Comparison of ENCODE assay signal across 1 cellular context in the genomic region with DNA sequence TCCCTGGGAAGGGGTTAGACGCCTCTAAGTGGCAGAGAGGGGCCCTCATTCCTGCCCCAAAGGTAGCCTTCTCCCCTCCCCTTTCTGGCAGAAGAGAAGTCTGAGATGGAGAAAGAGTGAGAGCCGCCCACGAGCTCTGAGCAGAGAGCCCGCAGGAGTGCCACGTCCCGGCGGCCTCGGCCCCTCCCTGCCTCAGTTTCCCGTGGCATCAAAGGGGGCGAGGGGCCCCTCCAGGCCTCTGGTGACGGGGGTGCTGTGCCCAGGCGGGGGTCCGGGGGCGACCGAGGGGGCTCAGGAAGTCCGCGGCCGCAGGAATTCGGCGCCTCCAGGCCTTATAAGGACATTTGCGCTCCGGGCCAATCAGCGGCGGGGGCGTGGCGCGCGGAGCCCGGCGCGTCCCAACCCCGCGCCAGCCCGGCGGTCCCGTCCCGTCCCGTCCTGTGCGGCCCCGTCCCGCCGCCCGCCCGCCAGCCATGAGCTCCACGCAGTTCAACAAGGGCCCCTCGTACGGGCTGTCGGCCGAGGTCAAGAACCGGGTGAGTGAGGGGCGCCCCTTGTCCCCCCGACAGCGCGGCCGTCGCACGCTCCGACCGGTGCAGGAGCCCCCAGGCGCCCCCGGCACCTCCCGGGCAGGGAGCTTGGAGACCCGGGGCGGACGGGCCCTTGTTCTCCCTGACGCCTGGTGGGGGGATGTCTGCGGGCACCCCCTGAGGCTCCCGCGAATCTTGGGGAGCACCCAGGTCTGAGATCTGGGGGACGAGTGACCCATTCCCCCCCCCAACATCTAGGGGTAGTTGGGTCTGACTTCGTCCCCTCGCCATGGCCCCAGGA.
TF ChIP-seq lines count a peak whose summit lies in the region.

A gene (plus strand): TSS at position 420 of the 831 bp plus-strand sequence. CDS start 54 bp downstream, at position 474.

TF ChIP-seq in GM12878, 131 proteins besides CTCF, POLR2A, EP300 and RAD21 (continued from another document):
- TF ChIP-seq DPF2 (IDR thresholded peaks at IDR 0.05), result peak; percentile 73
- TF ChIP-seq POLR2AphosphoS2 (IDR thresholded peaks at IDR 0.05; ENCODE audit: low read depth, low read length), result no peak
- no peak for TF ChIP-seq TARDBP (IDR thresholded peaks at IDR 0.05; ENCODE audit: borderline replicate concordance)
- TF ChIP-seq FOXM1 (IDR thresholded peaks at IDR 0.05; ENCODE audit: low read depth, low read length), result no peak
- TF ChIP-seq, protein P1, sequence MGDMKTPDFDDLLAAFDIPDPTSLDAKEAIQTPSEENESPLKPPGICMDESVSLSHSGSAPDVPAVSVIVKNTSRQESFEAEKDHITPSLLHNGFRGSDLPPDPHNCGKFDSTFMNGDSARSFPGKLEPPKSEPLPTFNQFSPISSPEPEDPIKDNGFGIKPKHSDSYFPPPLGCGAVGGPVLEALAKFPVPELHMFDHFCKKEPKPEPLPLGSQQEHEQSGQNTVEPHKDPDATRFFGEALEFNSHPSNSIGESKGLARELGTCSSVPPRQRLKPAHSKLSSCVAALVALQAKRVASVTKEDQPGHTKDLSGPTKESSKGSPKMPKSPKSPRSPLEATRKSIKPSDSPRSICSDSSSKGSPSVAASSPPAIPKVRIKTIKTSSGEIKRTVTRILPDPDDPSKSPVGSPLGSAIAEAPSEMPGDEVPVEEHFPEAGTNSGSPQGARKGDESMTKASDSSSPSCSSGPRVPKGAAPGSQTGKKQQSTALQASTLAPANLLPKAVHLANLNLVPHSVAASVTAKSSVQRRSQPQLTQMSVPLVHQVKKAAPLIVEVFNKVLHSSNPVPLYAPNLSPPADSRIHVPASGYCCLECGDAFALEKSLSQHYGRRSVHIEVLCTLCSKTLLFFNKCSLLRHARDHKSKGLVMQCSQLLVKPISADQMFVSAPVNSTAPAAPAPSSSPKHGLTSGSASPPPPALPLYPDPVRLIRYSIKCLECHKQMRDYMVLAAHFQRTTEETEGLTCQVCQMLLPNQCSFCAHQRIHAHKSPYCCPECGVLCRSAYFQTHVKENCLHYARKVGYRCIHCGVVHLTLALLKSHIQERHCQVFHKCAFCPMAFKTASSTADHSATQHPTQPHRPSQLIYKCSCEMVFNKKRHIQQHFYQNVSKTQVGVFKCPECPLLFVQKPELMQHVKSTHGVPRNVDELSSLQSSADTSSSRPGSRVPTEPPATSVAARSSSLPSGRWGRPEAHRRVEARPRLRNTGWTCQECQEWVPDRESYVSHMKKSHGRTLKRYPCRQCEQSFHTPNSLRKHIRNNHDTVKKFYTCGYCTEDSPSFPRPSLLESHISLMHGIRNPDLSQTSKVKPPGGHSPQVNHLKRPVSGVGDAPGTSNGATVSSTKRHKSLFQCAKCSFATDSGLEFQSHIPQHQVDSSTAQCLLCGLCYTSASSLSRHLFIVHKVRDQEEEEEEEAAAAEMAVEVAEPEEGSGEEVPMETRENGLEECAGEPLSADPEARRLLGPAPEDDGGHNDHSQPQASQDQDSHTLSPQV (IDR thresholded peaks at IDR 0.05), result no peak
- TF ChIP-seq NRF1 (conservative IDR thresholded peaks at IDR 0.05; ENCODE audit: low read depth, low read length), result no peak
- TF ChIP-seq, protein P2, sequence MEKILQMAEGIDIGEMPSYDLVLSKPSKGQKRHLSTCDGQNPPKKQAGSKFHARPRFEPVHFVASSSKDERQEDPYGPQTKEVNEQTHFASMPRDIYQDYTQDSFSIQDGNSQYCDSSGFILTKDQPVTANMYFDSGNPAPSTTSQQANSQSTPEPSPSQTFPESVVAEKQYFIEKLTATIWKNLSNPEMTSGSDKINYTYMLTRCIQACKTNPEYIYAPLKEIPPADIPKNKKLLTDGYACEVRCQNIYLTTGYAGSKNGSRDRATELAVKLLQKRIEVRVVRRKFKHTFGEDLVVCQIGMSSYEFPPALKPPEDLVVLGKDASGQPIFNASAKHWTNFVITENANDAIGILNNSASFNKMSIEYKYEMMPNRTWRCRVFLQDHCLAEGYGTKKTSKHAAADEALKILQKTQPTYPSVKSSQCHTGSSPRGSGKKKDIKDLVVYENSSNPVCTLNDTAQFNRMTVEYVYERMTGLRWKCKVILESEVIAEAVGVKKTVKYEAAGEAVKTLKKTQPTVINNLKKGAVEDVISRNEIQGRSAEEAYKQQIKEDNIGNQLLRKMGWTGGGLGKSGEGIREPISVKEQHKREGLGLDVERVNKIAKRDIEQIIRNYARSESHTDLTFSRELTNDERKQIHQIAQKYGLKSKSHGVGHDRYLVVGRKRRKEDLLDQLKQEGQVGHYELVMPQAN (conservative IDR thresholded peaks at IDR 0.05), result peak; percentile 75; the same call in 1 of the 2 replicates
- TF ChIP-seq BACH1 (IDR thresholded peaks at IDR 0.05; ENCODE audit: borderline replicate concordance), result peak; percentile 80
- TF ChIP-seq, protein P3, sequence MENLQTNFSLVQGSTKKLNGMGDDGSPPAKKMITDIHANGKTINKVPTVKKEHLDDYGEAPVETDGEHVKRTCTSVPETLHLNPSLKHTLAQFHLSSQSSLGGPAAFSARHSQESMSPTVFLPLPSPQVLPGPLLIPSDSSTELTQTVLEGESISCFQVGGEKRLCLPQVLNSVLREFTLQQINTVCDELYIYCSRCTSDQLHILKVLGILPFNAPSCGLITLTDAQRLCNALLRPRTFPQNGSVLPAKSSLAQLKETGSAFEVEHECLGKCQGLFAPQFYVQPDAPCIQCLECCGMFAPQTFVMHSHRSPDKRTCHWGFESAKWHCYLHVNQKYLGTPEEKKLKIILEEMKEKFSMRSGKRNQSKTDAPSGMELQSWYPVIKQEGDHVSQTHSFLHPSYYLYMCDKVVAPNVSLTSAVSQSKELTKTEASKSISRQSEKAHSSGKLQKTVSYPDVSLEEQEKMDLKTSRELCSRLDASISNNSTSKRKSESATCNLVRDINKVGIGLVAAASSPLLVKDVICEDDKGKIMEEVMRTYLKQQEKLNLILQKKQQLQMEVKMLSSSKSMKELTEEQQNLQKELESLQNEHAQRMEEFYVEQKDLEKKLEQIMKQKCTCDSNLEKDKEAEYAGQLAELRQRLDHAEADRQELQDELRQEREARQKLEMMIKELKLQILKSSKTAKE (IDR thresholded peaks at IDR 0.05; ENCODE audit: low read depth, poor library complexity, severe bottlenecking), result no peak
- TF ChIP-seq CREB1 (IDR thresholded peaks at IDR 0.05; ENCODE audit: low read depth), result no peak; the same call in 1 of the 2 replicates
- no peak for TF ChIP-seq ZNF217 (IDR thresholded peaks at IDR 0.05)
- TF ChIP-seq ASH2L (IDR thresholded peaks at IDR 0.05; ENCODE audit: borderline replicate concordance, low read depth), result no peak
- peak; percentile 86 for TF ChIP-seq IKZF1 (conservative IDR thresholded peaks at IDR 0.05)
- no peak for TF ChIP-seq TBL1XR1 (IDR thresholded peaks at IDR 0.05; ENCODE audit: low read depth, low read length)
- TF ChIP-seq HDAC2 (IDR thresholded peaks at IDR 0.05), result no peak
- TF ChIP-seq, protein P4, sequence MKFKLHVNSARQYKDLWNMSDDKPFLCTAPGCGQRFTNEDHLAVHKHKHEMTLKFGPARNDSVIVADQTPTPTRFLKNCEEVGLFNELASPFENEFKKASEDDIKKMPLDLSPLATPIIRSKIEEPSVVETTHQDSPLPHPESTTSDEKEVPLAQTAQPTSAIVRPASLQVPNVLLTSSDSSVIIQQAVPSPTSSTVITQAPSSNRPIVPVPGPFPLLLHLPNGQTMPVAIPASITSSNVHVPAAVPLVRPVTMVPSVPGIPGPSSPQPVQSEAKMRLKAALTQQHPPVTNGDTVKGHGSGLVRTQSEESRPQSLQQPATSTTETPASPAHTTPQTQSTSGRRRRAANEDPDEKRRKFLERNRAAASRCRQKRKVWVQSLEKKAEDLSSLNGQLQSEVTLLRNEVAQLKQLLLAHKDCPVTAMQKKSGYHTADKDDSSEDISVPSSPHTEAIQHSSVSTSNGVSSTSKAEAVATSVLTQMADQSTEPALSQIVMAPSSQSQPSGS (IDR thresholded peaks at IDR 0.05; ENCODE audit: low read length), result no peak
- TF ChIP-seq CHD1 (IDR thresholded peaks at IDR 0.05; ENCODE audit: low read depth, low read length), result no peak
- no peak for TF ChIP-seq CHD2 (IDR thresholded peaks at IDR 0.05; ENCODE audit: borderline replicate concordance, low read depth, low read length)
- TF ChIP-seq ATF7 (IDR thresholded peaks at IDR 0.05; ENCODE audit: low read depth), result no peak
- peak in 1 of 2 experiments; percentile 46; a peak in 1 of 4 replicates for TF ChIP-seq BHLHE40 (IDR thresholded peaks at IDR 0.05; ENCODE audit: borderline replicate concordance in 1 of 2, low read depth in 2 of 2, low read length in 1 of 2)
- no peak for TF ChIP-seq KAT2A (conservative IDR thresholded peaks at IDR 0.05; ENCODE audit: control insufficient read depth, low read depth, low read length)
